Comparison of ENCODE assay signal across 20 cellular contexts in the genomic region with DNA sequence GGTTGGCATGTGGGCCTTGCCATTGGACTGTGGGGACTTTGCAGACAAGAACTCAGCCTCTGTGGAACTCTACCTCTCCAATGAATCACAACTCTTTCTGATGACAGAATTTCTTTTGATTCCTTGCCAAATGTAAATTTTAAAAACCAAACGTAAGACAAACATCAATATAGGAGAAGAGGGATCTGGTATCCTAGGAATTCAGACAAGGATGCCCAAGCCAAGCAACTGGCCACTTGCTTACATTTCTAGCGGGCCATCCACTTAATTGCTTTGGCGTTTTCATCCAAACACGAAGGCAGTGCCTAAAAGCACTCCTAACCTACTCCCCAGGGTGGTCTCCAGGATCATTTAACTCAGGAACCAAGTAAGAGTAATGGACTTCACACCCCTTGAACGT.
"Had no signal": no experiment of that assay in that cellular context is flagged by ENCODE, and none has a peak within 500 bp of the region (broad histone marks: within the 10 kb centered on the region; RNA-seq: fewer than 3 reads in every experiment).

No MANE protein-coding gene starts in this region.

- H3K27me3 ChIP-seq: neutrophil, tibial artery, uterus had no signal

- H3K4me3 ChIP-seq: skin epidermis, tibial artery, uterus had no signal

- H3K27me3 Mint-ChIP-seq: activated B cell treated with CpG ODN at 0.5 μM for 24 hours; activated CD4-positive, alpha-beta T cell treated with anti-CD3 and anti-CD28 coated beads, Interleukin-2, amount 10 ng/mL, durations not matched to agents 24 days and 14 days; dendritic cell treated with granulocyte-macrophage colony-stimulating factor and Interleukin-4, amounts not matched to agents 40 ng/mL and 50 ng/mL, for 4 days; effector memory CD8-positive, alpha-beta T cell; naive thymus-derived CD8-positive, alpha-beta T cell had no signal

- H3K36me3 ChIP-seq: uterus had no signal

- H3K9me3 Mint-ChIP-seq: activated B cell treated with CpG ODN at 0.5 μM for 24 hours; activated CD4-positive, alpha-beta T cell treated with anti-CD3 and anti-CD28 coated beads, Interleukin-2, amount 10 ng/mL, durations not matched to agents 24 days and 14 days; activated naive CD4-positive, alpha-beta T cell treated with anti-CD3 and anti-CD28 coated beads, Interleukin-2, amount 50 U/mL, for 72 hours; dendritic cell treated with granulocyte-macrophage colony-stimulating factor and Interleukin-4, amounts not matched to agents 40 ng/mL and 50 ng/mL, for 4 days; effector memory CD8-positive, alpha-beta T cell; naive thymus-derived CD8-positive, alpha-beta T cell; T-helper 1 cell treated with Interleukin-12 subunit alpha and Interleukin-12 subunit beta and Interleukin-4 antibody, amounts not matched to agents 30 μg/mL and 1 μg/mL, for 36 hours had no signal

- H3K4me1 ChIP-seq: tibial artery, uterus had no signal

- H3K4me3 Mint-ChIP-seq: activated B cell treated with CpG ODN at 0.5 μM for 24 hours; activated CD4-positive, alpha-beta T cell treated with anti-CD3 and anti-CD28 coated beads, Interleukin-2, amount 10 ng/mL, durations not matched to agents 24 days and 14 days; activated CD8-positive, alpha-beta T cell treated with anti-CD3 and anti-CD28 coated beads, Interleukin-2, amount 10 ng/mL, durations not matched to agents 7 days and 5 days; dendritic cell treated with granulocyte-macrophage colony-stimulating factor and Interleukin-4, amounts not matched to agents 40 ng/mL and 50 ng/mL, for 4 days; effector memory CD8-positive, alpha-beta T cell; naive thymus-derived CD8-positive, alpha-beta T cell; T-helper 1 cell treated with Interleukin-12 subunit alpha and Interleukin-12 subunit beta and Interleukin-4 antibody, amounts not matched to agents 30 μg/mL and 1 μg/mL, for 36 hours had no signal

- H3K4me1 Mint-ChIP-seq: activated B cell treated with CpG ODN at 0.5 μM for 24 hours; activated CD4-positive, alpha-beta T cell treated with anti-CD3 and anti-CD28 coated beads, Interleukin-2, amount 10 ng/mL, durations not matched to agents 24 days and 14 days had no signal

- H3K27ac ChIP-seq: neutrophil, skin epidermis, tibial artery, uterus had no signal

- H3K27ac Mint-ChIP-seq: activated B cell treated with CpG ODN at 0.5 μM for 24 hours; activated CD4-positive, alpha-beta T cell treated with anti-CD3 and anti-CD28 coated beads, Interleukin-2, amount 10 ng/mL, durations not matched to agents 24 days and 14 days; activated CD8-positive, alpha-beta T cell treated with anti-CD3 and anti-CD28 coated beads, Interleukin-2, amount 10 ng/mL, durations not matched to agents 7 days and 5 days; dendritic cell treated with granulocyte-macrophage colony-stimulating factor and Interleukin-4, amounts not matched to agents 40 ng/mL and 50 ng/mL, for 4 days; effector memory CD8-positive, alpha-beta T cell; T-helper 1 cell treated with Interleukin-12 subunit alpha and Interleukin-12 subunit beta and Interleukin-4 antibody, amounts not matched to agents 30 μg/mL and 1 μg/mL, for 36 hours had no signal

- H3K9me3 ChIP-seq: neutrophil, tibial artery, uterus had no signal

- ATAC-seq: activated CD8-positive, alpha-beta T cell treated with anti-CD3 and anti-CD28 coated beads, Interleukin-2, amount 10 ng/mL, durations not matched to agents 7 days and 5 days; activated naive CD4-positive, alpha-beta T cell treated with anti-CD3 and anti-CD28 coated beads, Interleukin-2, amount 50 U/mL, for 72 hours; effector memory CD8-positive, alpha-beta T cell; naive thymus-derived CD8-positive, alpha-beta T cell had no signal

- DNase-seq: activated B cell treated with CpG ODN at 0.5 μM for 24 hours; activated CD4-positive, alpha-beta T cell treated with anti-CD3 and anti-CD28 coated beads, Interleukin-2, amount 10 ng/mL, durations not matched to agents 24 days and 14 days; activated CD8-positive, alpha-beta memory T cell treated with anti-CD3 and anti-CD28 coated beads, Interleukin-2, amount 50 U/mL, for 4 hours; activated CD8-positive, alpha-beta T cell treated with anti-CD3 and anti-CD28 coated beads, Interleukin-2, amount 10 ng/mL, durations not matched to agents 7 days and 5 days; activated gamma-delta T cell; activated T-cell treated with anti-CD3 and anti-CD28 coated beads, Interleukin-2, amount 50 U/mL, for 48 hours; cerebellar nuclear complex; effector memory CD8-positive, alpha-beta T cell; mesenchymal stem cell; naive thymus-derived CD8-positive, alpha-beta T cell; stimulated activated CD4-positive, alpha-beta T cell treated with anti-CD3 and anti-CD28 coated beads, Interleukin-15, amount 100 ng/mL, for 24 hours; stimulated activated CD4-positive, alpha-beta T cell treated with anti-CD3 and anti-CD28 coated beads, Interleukin-4, amount 100 ng/mL, for 1 hour; stimulated activated naive CD4-positive, alpha-beta T cell; tibial artery; uterus had no signal
